17 cellular contexts compared by ENCODE assay signal in the genomic region with DNA sequence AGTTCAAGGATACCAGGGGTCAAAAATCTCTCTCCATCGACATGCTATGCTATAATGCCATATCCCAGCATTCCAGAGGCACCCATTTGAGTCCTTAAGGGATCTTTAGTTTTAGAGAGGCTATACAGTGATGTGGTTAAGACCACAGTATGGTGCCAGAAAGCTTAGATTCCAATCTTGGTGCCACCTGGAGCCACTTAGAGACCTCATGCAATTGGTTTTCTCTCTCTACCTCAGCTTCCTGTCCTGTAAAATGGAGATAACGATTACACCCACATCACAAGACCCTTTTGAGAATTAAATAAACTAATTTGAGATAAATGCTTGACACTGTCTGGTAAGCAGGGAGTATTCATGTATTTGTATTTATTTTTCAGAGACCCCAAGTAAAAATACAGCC. TPM values are rescaled to one million over a fixed set of nuclear protein-coding genes. Genes with fewer than 3 reads are reported as not detected.
DNase-seq lines count a peak whose midpoint lies in the region; ATAC-seq and TF ChIP-seq lines count a peak whose summit lies in the region.
"Had no signal": no experiment of that assay in that cellular context is flagged by ENCODE, and none has a peak within 500 bp of the region (broad histone marks: within the 10 kb centered on the region; RNA-seq: fewer than 3 reads in every experiment).

No MANE protein-coding gene starts in this region.

- ATAC-seq in HG03342 (IDR thresholded peaks at IDR 0.05; ENCODE audit: unreplicated experiment) (no peak), omental fat pad (ENCODE audit: low FRiP score) (no peak)
- ATAC-seq: SK-N-SH treated with all-trans-retinoic acid at 6 μM for 48 hours had no signal

- DNase-seq in HL-60 (ENCODE audit: low read depth in 1 of 2, low spot score in 1 of 2): no peak
- peak; percentile 25 for DNase-seq in RPMI7951 (ENCODE audit: low read depth)
- no peak for DNase-seq in endothelial cell (ENCODE audit: low spot score)
- DNase-seq in smooth muscle cell (lab: John Stamatoyannopoulos, UW; ENCODE audit: unreplicated experiment): no peak
- no peak for DNase-seq in stimulated activated CD4-positive, alpha-beta T cell treated with anti-CD3 and anti-CD28 coated beads, Interleukin-2, amount 100 ng/mL, for 48 hours
- no peak for DNase-seq in omental fat pad (ENCODE audit: low spot score)
- DNase-seq: BE2C; Calu3; CD4-positive, alpha-beta T cell; GOT3; NCI-H1417 treated with DMSO at 0.1 percent for 48 hours; NCI-H2029 treated with DMSO at 0.1 percent for 48 hours; NCI-H2227 treated with DMSO at 0.1 percent for 48 hours; NCI-H524; SHP77 treated with DMSO at 0.1 percent for 48 hours had no signal

- no peaks in the 10 kb centered on the region for H3K9me3 ChIP-seq in smooth muscle cell (replicated peaks; ENCODE audit: low read depth)
- H3K9me3 ChIP-seq: BE2C had no signal

- no peak overlapping the region for H3K4me3 ChIP-seq in HL-60 (replicated peaks; ENCODE audit: insufficient read depth, low read length)
- no peak overlapping the region for H3K4me3 ChIP-seq in smooth muscle cell

- no peak for TF ChIP-seq CTCF in HL-60 (IDR thresholded peaks at IDR 0.05; ENCODE audit: insufficient read depth, low read length)
- TF ChIP-seq CTCF in endothelial cell (IDR thresholded peaks at IDR 0.05; ENCODE audit: unreplicated experiment): no peak
- no peak for TF ChIP-seq CTCF in smooth muscle cell (IDR thresholded peaks at IDR 0.05; ENCODE audit: borderline replicate concordance, insufficient read depth, poor library complexity, severe bottlenecking)
- TF ChIP-seq CTCF in omental fat pad (IDR thresholded peaks at IDR 0.05): no peak

- no peak overlapping the region for H2AFZ ChIP-seq in smooth muscle cell (ENCODE audit: low read depth)

- H3K36me3 ChIP-seq in smooth muscle cell (ENCODE audit: low read depth): no peaks in the 10 kb centered on the region
- H3K36me3 ChIP-seq: BE2C had no signal

- H3K36me3 Mint-ChIP-seq in endothelial cell (ENCODE audit: low read depth, unreplicated experiment): peaks cover 33% of the 10 kb centered on the region

- H3K4me2 ChIP-seq in smooth muscle cell: no peak overlapping the region

- H3K9me3 Mint-ChIP-seq in endothelial cell (ENCODE audit: unreplicated experiment): no peaks in the 10 kb centered on the region
- H3K9me3 Mint-ChIP-seq: CD4-positive, alpha-beta T cell had no signal

- H3K4me1 Mint-ChIP-seq in endothelial cell (ENCODE audit: unreplicated experiment): peaks cover 85% of the 10 kb centered on the region

- peaks cover 9% of the 10 kb centered on the region for H3K27me3 Mint-ChIP-seq in endothelial cell (ENCODE audit: unreplicated experiment)
- H3K27me3 Mint-ChIP-seq: CD4-positive, alpha-beta T cell had no signal

- H3K4me1 ChIP-seq in smooth muscle cell (ENCODE audit: low read depth): peaks cover 82% of the 10 kb centered on the region
- H3K4me1 ChIP-seq: BE2C had no signal

- no peaks in the 10 kb centered on the region for H3K79me2 ChIP-seq in smooth muscle cell (ENCODE audit: low read depth)

- H3K4me3 Mint-ChIP-seq in endothelial cell (ENCODE audit: unreplicated experiment): peak overlapping the region; percentile 44
- H3K4me3 Mint-ChIP-seq: CD4-positive, alpha-beta T cell had no signal

- peak overlapping the region; percentile 28 for H3K27ac Mint-ChIP-seq in endothelial cell (ENCODE audit: unreplicated experiment)
- H3K27ac Mint-ChIP-seq: CD4-positive, alpha-beta T cell had no signal

- peaks cover 8% of the 10 kb centered on the region for H4K20me1 ChIP-seq in smooth muscle cell (ENCODE audit: low read depth)

- H3F3A ChIP-seq in smooth muscle cell (ENCODE audit: low read depth): peaks cover 8% of the 10 kb centered on the region

- WGBS in smooth muscle cell (ENCODE audit: low lambda C conversion rate): 22% methylated on average over 2 of the region's 2 CpGs

- H3K27me3 ChIP-seq in HL-60 (ENCODE audit: insufficient read depth, poor library complexity, severe bottlenecking): no peaks in the 10 kb centered on the region
- H3K27me3 ChIP-seq in smooth muscle cell (ENCODE audit: low read depth): no peaks in the 10 kb centered on the region

- H3K27ac ChIP-seq in HL-60 (replicated peaks) (peak overlapping the region; percentile 35), smooth muscle cell (ENCODE audit: low read depth) (peak overlapping the region; percentile 63)

- no peak overlapping the region for H3K9ac ChIP-seq in smooth muscle cell (ENCODE audit: low read depth)

RNA-seq across cellular contexts. Expression of a gene that starts 39.0 kb away (rescaled TPM):
- 6.4 and 10.1 TPM in 2 replicates for total RNA-seq in RPMI7951 (2014; rRNA removed; shearing (Covaris generic))
- total RNA-seq in endothelial cell (ENCODE audit: unreplicated experiment): 294 TPM
- 99.7 and 102 TPM in 2 replicates for total RNA-seq in smooth muscle cell
- 130 and 138 TPM in 2 replicates for polyA plus RNA-seq in smooth muscle cell
- total RNA-seq in omental fat pad: 10 to 100 TPM; 22.3 to 33.6 (median 26.0) TPM
